10 cellular contexts compared by ENCODE assay signal in genomic region chr3:64214002-64214696, GRCh38. TPM values are rescaled to one million over a fixed set of nuclear protein-coding genes. Genes with fewer than 3 reads are reported as not detected.
A peak's percentile ranks its signal among the peaks of the same experiment; 100 is the strongest.
DNase-seq lines count a peak whose midpoint lies in the region; ATAC-seq, FAIRE-seq and TF ChIP-seq lines count a peak whose summit lies in the region.
"Had no signal": no experiment of that assay in that cellular context is flagged by ENCODE, and none has a peak within 500 bp of the region (broad histone marks: within the 10 kb centered on the region; RNA-seq: fewer than 3 reads in every experiment).

No MANE protein-coding gene starts in this region.

- H3K4me1 Mint-ChIP-seq in endothelial cell (ENCODE audit: unreplicated experiment) = peaks cover 21% of the 10 kb centered on the region
- no peaks in the 10 kb centered on the region for H3K4me1 Mint-ChIP-seq in activated naive CD8-positive, alpha-beta T cell treated with anti-CD3 and anti-CD28 coated beads, Interleukin-2, amount 50 U/mL, for 24 hours

- H3K9me3 ChIP-seq in liver (ENCODE audit: control insufficient read depth in 4 of 4, low read length in 3 of 4) = no peaks in the 10 kb centered on the region
- no peaks in the 10 kb centered on the region for H3K9me3 ChIP-seq in HepG2 (ENCODE audit: low read length)
- no peaks in the 10 kb centered on the region for H3K9me3 ChIP-seq in mucosa of descending colon
- no peaks in the 10 kb centered on the region for H3K9me3 ChIP-seq in aorta (ENCODE audit: control insufficient read depth, low read length)

- 56% methylated on average over 10 of the region's 10 CpGs for WGBS in liver
- 59% methylated on average over 10 of the region's 10 CpGs for WGBS in HepG2 (ENCODE audit: low lambda C conversion rate)
- 1 to 2% methylated on average over 10 of the region's 10 CpGs for WGBS in aorta, 2 donors

- ATAC-seq in HepG2 (no peak), mucosa of descending colon (peak; percentile 31), aorta (ENCODE audit: low FRiP score) (peak; percentile 80), HG03139 (IDR thresholded peaks at IDR 0.05; ENCODE audit: unreplicated experiment) (no peak), GM19452 (IDR thresholded peaks at IDR 0.05; ENCODE audit: unreplicated experiment) (no peak)
- ATAC-seq in activated naive CD8-positive, alpha-beta T cell treated with anti-CD3 and anti-CD28 coated beads, Interleukin-2, amount 50 U/mL, for 24 hours = no peak

- BruUV-seq in HepG2 (replicated peaks; lab: Mats Ljungman, UMichigan) = no TSS peak

- POLR2A ChIA-PET in HepG2 (lab: Yijun Ruan, JAX) = no interaction called here

- no peaks in the 10 kb centered on the region for H3K79me2 ChIP-seq in HepG2 (ENCODE audit: insufficient read depth, low read length)

- no peaks in the 10 kb centered on the region for H3K27me3 Mint-ChIP-seq in endothelial cell (ENCODE audit: unreplicated experiment)
- H3K27me3 Mint-ChIP-seq in activated naive CD8-positive, alpha-beta T cell treated with anti-CD3 and anti-CD28 coated beads, Interleukin-2, amount 50 U/mL, for 24 hours = peaks cover 6% of the 10 kb centered on the region
- H3K27me3 Mint-ChIP-seq: B cell had no signal

- TF ChIP-seq CTCF in liver (IDR thresholded peaks at IDR 0.05; ENCODE audit: low read depth, low read length, missing input control) (no peak), HepG2 (CRISPR knock-in tag; IDR thresholded peaks at IDR 0.05) (no peak), endothelial cell (IDR thresholded peaks at IDR 0.05; ENCODE audit: unreplicated experiment) (no peak), mucosa of descending colon (IDR thresholded peaks at IDR 0.05) (no peak)

- intact Hi-C loops in HepG2 (cut with micrococcal nuclease; ENCODE audit: unreplicated experiment) = no loop called here
- intact Hi-C loops in mucosa of descending colon (cut with DNase I, micrococcal nuclease) = no loop called here
- intact Hi-C loops in aorta (cut with DNase I) = loop anchor here in 1 of 2 donors (10.0 kb wide), 1 partner anchor 49 kb away; no protein-coding TSS in a partner anchor

- H3K4me3 Mint-ChIP-seq in endothelial cell (ENCODE audit: unreplicated experiment) = no peak overlapping the region
- no peak overlapping the region for H3K4me3 Mint-ChIP-seq in activated naive CD8-positive, alpha-beta T cell treated with anti-CD3 and anti-CD28 coated beads, Interleukin-2, amount 50 U/mL, for 24 hours
- H3K4me3 Mint-ChIP-seq: B cell had no signal

- FAIRE-seq in HepG2 (lab: Jason Lieb, UNC) = no peak

- no peak overlapping the region for H2AFZ ChIP-seq in HepG2 (ENCODE audit: low read length)

- H3K27ac ChIP-seq in liver (ENCODE audit: low read depth in 1 of 2, low read length in 2 of 2) (peak overlapping the region; percentile 21 to 39), HepG2 (ENCODE audit: extremely low read length, insufficient read depth, low read length) (no peak overlapping the region), aorta (ENCODE audit: low read depth in 1 of 2, low read length in 2 of 2) (peak overlapping the region in 1 of 2 donors; percentile 81)

- H3K27ac Mint-ChIP-seq in endothelial cell (ENCODE audit: unreplicated experiment) = peak overlapping the region; percentile 20
- H3K27ac Mint-ChIP-seq in activated naive CD8-positive, alpha-beta T cell treated with anti-CD3 and anti-CD28 coated beads, Interleukin-2, amount 50 U/mL, for 24 hours = no peak overlapping the region
- H3K27ac Mint-ChIP-seq: B cell had no signal

- no peak overlapping the region for H3K4me2 ChIP-seq in HepG2 (ENCODE audit: low read depth, low read length)

- CTCF ChIA-PET in HepG2 (lab: Yijun Ruan, JAX; ENCODE audit: low intra/inter-chr PET ratio, low total read pairs) = no interaction called here

- H3K27me3 ChIP-seq in liver (ENCODE audit: control insufficient read depth in 4 of 4, insufficient read depth in 4 of 4, low read length in 3 of 4) (no peaks in the 10 kb centered on the region), HepG2 (ENCODE audit: control insufficient read depth in 1 of 2, insufficient read depth in 2 of 2, low read length in 2 of 2) (no peaks in the 10 kb centered on the region), aorta (ENCODE audit: control insufficient read depth in 1 of 2, insufficient read depth in 2 of 2, low read length in 1 of 2) (no peaks in the 10 kb centered on the region)

- H3K36me3 ChIP-seq in liver (ENCODE audit: control insufficient read depth in 4 of 4, insufficient read depth in 3 of 4, low read depth in 1 of 4, low read length in 3 of 4) (no peaks in the 10 kb centered on the region), HepG2 (replicated peaks in 1 of 2; ENCODE audit: control insufficient read depth in 1 of 2, insufficient read depth in 2 of 2, low read length in 2 of 2) (no peaks in the 10 kb centered on the region), mucosa of descending colon (ENCODE audit: low read depth) (no peaks in the 10 kb centered on the region), aorta (ENCODE audit: control insufficient read depth in 1 of 2, insufficient read depth in 2 of 2, low read length in 1 of 2) (no peaks in the 10 kb centered on the region)

- no peak for DNase-seq in HepG2 (ENCODE audit: low spot score)
- DNase-seq in endothelial cell (ENCODE audit: low spot score) = no peak
- DNase-seq in mucosa of descending colon = peak; percentile 40 to 71 (median 61)
- DNase-seq in aorta = peak; percentile 87
- no peak for DNase-seq in activated naive CD8-positive, alpha-beta T cell treated with anti-CD3 and anti-CD28 coated beads, Interleukin-2, amount 50 U/mL, for 24 hours
- DNase-seq: activated CD4-positive, alpha-beta T cell treated with anti-CD3 and anti-CD28 coated beads for 48 hours had no signal

- TF ChIP-seq EP300 in HepG2 (IDR thresholded peaks at IDR 0.05; ENCODE audit: low read depth in 2 of 2, low read length in 2 of 2) (no peak), HepG2 (CRISPR knock-in tag; IDR thresholded peaks at IDR 0.05; ENCODE audit: borderline replicate concordance) (no peak)

- in situ Hi-C loops in HepG2 (cut with HindIII; ENCODE audit: extremely low pct_ligation_motif_present, low pct_unique_long_range_greater_than_20kb) = no loop called here

- no peaks in the 10 kb centered on the region for H3K9me3 Mint-ChIP-seq in endothelial cell (ENCODE audit: unreplicated experiment)
- H3K9me3 Mint-ChIP-seq in activated naive CD8-positive, alpha-beta T cell treated with anti-CD3 and anti-CD28 coated beads, Interleukin-2, amount 50 U/mL, for 24 hours = no peaks in the 10 kb centered on the region

- H4K20me1 ChIP-seq in HepG2 (ENCODE audit: insufficient read depth, low read length) = no peaks in the 10 kb centered on the region

- peak in 1 of 2 donors; percentile 9 for TF ChIP-seq RAD21 in liver (IDR thresholded peaks at IDR 0.05)
- TF ChIP-seq RAD21 in HepG2 (CRISPR knock-in tag; IDR thresholded peaks at IDR 0.05) = no peak

- no peak for TF ChIP-seq POLR2A in HepG2 (IDR thresholded peaks at IDR 0.05; ENCODE audit: insufficient read depth in 1 of 2, low read depth in 2 of 2, low read length in 2 of 2)

- H3K4me1 ChIP-seq in liver (ENCODE audit: control insufficient read depth in 4 of 4, insufficient read depth in 4 of 4, low read length in 3 of 4) (no peaks in the 10 kb centered on the region), HepG2 (ENCODE audit: insufficient read depth, low read length) (no peaks in the 10 kb centered on the region), mucosa of descending colon (ENCODE audit: low read depth) (no peaks in the 10 kb centered on the region), aorta (ENCODE audit: control insufficient read depth in 1 of 2, insufficient read depth in 2 of 2, low read length in 2 of 2) (peaks cover 6 to 11% of the 10 kb centered on the region in 2 donors)

- H3K9ac ChIP-seq in liver (ENCODE audit: low read depth in 1 of 2, low read length in 2 of 2) (no peak overlapping the region), HepG2 (ENCODE audit: insufficient read depth, low read depth, low read length) (no peak overlapping the region)

- no peaks in the 10 kb centered on the region for H3K36me3 Mint-ChIP-seq in endothelial cell (ENCODE audit: low read depth, unreplicated experiment)
- no peaks in the 10 kb centered on the region for H3K36me3 Mint-ChIP-seq in activated naive CD8-positive, alpha-beta T cell treated with anti-CD3 and anti-CD28 coated beads, Interleukin-2, amount 50 U/mL, for 24 hours (ENCODE audit: low read depth)

- H3K4me3 ChIP-seq in liver (ENCODE audit: low read depth in 1 of 3, low read length in 3 of 3) = no peak overlapping the region
- H3K4me3 ChIP-seq in HepG2 (replicated peaks in 1 of 3; ENCODE audit: insufficient read depth in 1 of 3, low read depth in 2 of 3, low read length in 3 of 3) = no peak overlapping the region
- no peak overlapping the region for H3K4me3 ChIP-seq in mucosa of descending colon
- H3K4me3 ChIP-seq in aorta (ENCODE audit: low read length in 2 of 2) = peak overlapping the region; percentile 41 to 63

RNA-seq across cellular contexts. Expression of gene PRICKLE2, which starts 11.1 kb away (rescaled TPM):
- total RNA-seq in liver = 1 to 10 TPM; 5.4 to 8.0 TPM
- polyA plus RNA-seq in liver = under 1 TPM; 0.89 to 0.97 TPM
- total RNA-seq in HepG2 (2016; rRNA removed; fragmentation: Illumina TruSeq; extraction: Trizol) = 0.04 and 0.07 TPM in 2 replicates
- total RNA-seq in HepG2 (2016; cell fraction: cytosol; rRNA removed; fragmentation: Illumina TruSeq; extraction: Trizol; ENCODE audit: low read depth) = not detected in 2 replicates
- total RNA-seq in HepG2 (2016; cell fraction: insoluble cytoplasmic fraction; rRNA removed; fragmentation: Illumina TruSeq; extraction: Trizol) = 0.02 and 0.04 TPM in 2 replicates
- 0.06 TPM in 1 of 2 replicates, not detected in the other for total RNA-seq in HepG2 (2016; cell fraction: membrane; rRNA removed; fragmentation: Illumina TruSeq; extraction: Trizol)
- 0.22 and 0.87 TPM in 2 replicates for total RNA-seq in HepG2 (2016; cell fraction: nucleus; rRNA removed; fragmentation: Illumina TruSeq; extraction: Trizol)
- 0.01 TPM in 2 replicates for polyA plus RNA-seq in HepG2 (2011; rRNA removed)
- 0.01 and 0.03 TPM in 2 replicates for polyA plus RNA-seq in HepG2 (2011; cell fraction: cytosol; rRNA removed)
- polyA plus RNA-seq in HepG2 (2011; cell fraction: nucleus; rRNA removed) = 0.02 and 0.16 TPM in 2 replicates
- polyA plus RNA-seq in HepG2 (2012) = 0.07 TPM in 1 of 2 replicates, not detected in the other
- not detected in 2 replicates for polyA plus RNA-seq in HepG2 (2016; cell fraction: cytosol; fragmentation: Illumina TruSeq; extraction: Trizol; ENCODE audit: low read depth)
- not detected in 2 replicates for polyA plus RNA-seq in HepG2 (2016; cell fraction: insoluble cytoplasmic fraction; fragmentation: Illumina TruSeq; extraction: Trizol; ENCODE audit: low read depth)
- polyA plus RNA-seq in HepG2 (2016; cell fraction: membrane; fragmentation: Illumina TruSeq; extraction: Trizol; ENCODE audit: low read depth) = not detected in 2 replicates
- polyA plus RNA-seq in HepG2 (2016; cell fraction: nucleus; fragmentation: Illumina TruSeq; extraction: Trizol; ENCODE audit: insufficient read depth, low read depth) = 0.12 TPM in 1 of 2 replicates, not detected in the other
- polyA minus RNA-seq in HepG2 (2011; rRNA and poly(A)+ RNA removed; ENCODE audit: low replicate concordance) = 0.09 and 0.20 TPM in 2 replicates
- not detected in 2 replicates for polyA minus RNA-seq in HepG2 (2011; cell fraction: cytosol; rRNA and poly(A)+ RNA removed)
- polyA minus RNA-seq in HepG2 (2011; cell fraction: nucleus; rRNA and poly(A)+ RNA removed) = under 0.01 TPM in 1 of 2 replicates, not detected in the other
- total RNA-seq in endothelial cell (ENCODE audit: unreplicated experiment) = 5.3 TPM
- 10 to 100 TPM in 1 of 3 donors, 1 to 10 TPM in 2; 4.3 to 66.3 (median 7.0) TPM for total RNA-seq in mucosa of descending colon
- 10 to 100 TPM; 22.0 to 42.1 TPM for total RNA-seq in aorta
- polyA plus RNA-seq in aorta = 1 to 10 TPM; 2.1 to 5.9 TPM

Comparison
In these comparisons a context has a peak if more than half of its experiments do, and no peak if none do; other contexts are left out.
1. H3K4me3 ChIP-seq: peak in aorta (2 of 2); none in liver (0 of 3), HepG2 (0 of 3) and mucosa of descending colon (single experiment).
2. ATAC-seq: peak in mucosa of descending colon (single experiment) and aorta (single experiment); none in HepG2 (single experiment), HG03139 (single experiment), GM19452 (single experiment) and activated naive CD8-positive, alpha-beta T cell treated with anti-CD3 and anti-CD28 coated beads, Interleukin-2, amount 50 U/mL, for 24 hours (single experiment).
3. DNase-seq: peak in mucosa of descending colon (3 of 3) and aorta (2 of 2); none in HepG2 (single experiment), endothelial cell (single experiment) and activated naive CD8-positive, alpha-beta T cell treated with anti-CD3 and anti-CD28 coated beads, Interleukin-2, amount 50 U/mL, for 24 hours (single experiment).